ENCODE assay signal across 7 cellular contexts in genomic region chr2:72916743-72917137, GRCh38.
DNase-seq lines count a peak whose midpoint lies in the region; ATAC-seq and TF ChIP-seq lines count a peak whose summit lies in the region.

No MANE protein-coding gene starts in this region.

- H3K27me3 Mint-ChIP-seq in effector memory CD8-positive, alpha-beta T cell = peaks cover 72 to 92% of the 10 kb centered on the region in 2 donors

- DNase-seq in effector memory CD8-positive, alpha-beta T cell = no peak
- DNase-seq in RPMI8226 = no peak

- H3K4me3 Mint-ChIP-seq in effector memory CD8-positive, alpha-beta T cell = peak overlapping the region; percentile 83 to 87

- H3K4me1 ChIP-seq in HUES6 (ENCODE audit: control insufficient read depth, insufficient read depth, low read length) = peaks cover 27% of the 10 kb centered on the region
- H3K4me1 ChIP-seq in parathyroid adenoma = no peaks in the 10 kb centered on the region

- peaks cover 11 to 25% of the 10 kb centered on the region in 2 donors for H3K4me1 Mint-ChIP-seq in effector memory CD8-positive, alpha-beta T cell (ENCODE audit: low read depth in 2 of 2)

- H3K9me3 Mint-ChIP-seq in effector memory CD8-positive, alpha-beta T cell = no peaks in the 10 kb centered on the region

- H3K27ac Mint-ChIP-seq in effector memory CD8-positive, alpha-beta T cell = no peak overlapping the region

- no peaks in the 10 kb centered on the region for H3K36me3 ChIP-seq in HUES6 (ENCODE audit: control insufficient read depth, insufficient read depth, low read length)
- H3K36me3 ChIP-seq in parathyroid adenoma (ENCODE audit: control insufficient read depth, insufficient read depth, low read length) = no peaks in the 10 kb centered on the region

- H3K9ac ChIP-seq in HUES6 (ENCODE audit: low read length) (peak overlapping the region; percentile 7), parathyroid adenoma (peak overlapping the region; percentile 63)

- H3K4me2 ChIP-seq in parathyroid adenoma (ENCODE audit: low read length) = peak overlapping the region; percentile 60

- no peaks in the 10 kb centered on the region for H3K79me2 ChIP-seq in parathyroid adenoma

- H3K4me3 ChIP-seq in HUES6 (ENCODE audit: low read depth, low read length) (peak overlapping the region; percentile 72), parathyroid adenoma (ENCODE audit: low read depth, low read length) (peak overlapping the region; percentile 66)

- H3K27ac ChIP-seq in HUES6 (ENCODE audit: low read depth, low read length) = no peak overlapping the region
- H3K27ac ChIP-seq in parathyroid adenoma = peak overlapping the region; percentile 81

- peaks cover 10% of the 10 kb centered on the region for H3K36me3 Mint-ChIP-seq in effector memory CD8-positive, alpha-beta T cell (ENCODE audit: insufficient read depth)

- H3K9me3 ChIP-seq in HUES6 (ENCODE audit: control insufficient read depth, insufficient read depth, low read depth, low read length) (no peaks in the 10 kb centered on the region), parathyroid adenoma (ENCODE audit: control insufficient read depth, low read length) (no peaks in the 10 kb centered on the region)

- peak; percentile 2 for ATAC-seq in GM19035 (IDR thresholded peaks at IDR 0.05; ENCODE audit: unreplicated experiment)
- ATAC-seq in effector memory CD8-positive, alpha-beta T cell (replicated peaks) = peak; percentile 11
- no peak for ATAC-seq in HG02852 (IDR thresholded peaks at IDR 0.05; ENCODE audit: unreplicated experiment)
- no peak for ATAC-seq in HG03196 (IDR thresholded peaks at IDR 0.05; ENCODE audit: unreplicated experiment)

- peaks cover 99% of the 10 kb centered on the region for H3K27me3 ChIP-seq in HUES6 (ENCODE audit: control insufficient read depth, insufficient read depth, low read length)
- H3K27me3 ChIP-seq in parathyroid adenoma (ENCODE audit: control insufficient read depth, insufficient read depth, low read length) = no peaks in the 10 kb centered on the region

- H2AFZ ChIP-seq in parathyroid adenoma = peak overlapping the region; percentile 91

- no peak for TF ChIP-seq CTCF in parathyroid adenoma (IDR thresholded peaks at IDR 0.05)

Comparison
In these comparisons a context has a peak if more than half of its experiments do, and no peak if none do; other contexts are left out.
1. ATAC-seq: peak in GM19035 (single experiment) and effector memory CD8-positive, alpha-beta T cell (single experiment); none in HG02852 (single experiment) and HG03196 (single experiment).